In the genomic region with DNA sequence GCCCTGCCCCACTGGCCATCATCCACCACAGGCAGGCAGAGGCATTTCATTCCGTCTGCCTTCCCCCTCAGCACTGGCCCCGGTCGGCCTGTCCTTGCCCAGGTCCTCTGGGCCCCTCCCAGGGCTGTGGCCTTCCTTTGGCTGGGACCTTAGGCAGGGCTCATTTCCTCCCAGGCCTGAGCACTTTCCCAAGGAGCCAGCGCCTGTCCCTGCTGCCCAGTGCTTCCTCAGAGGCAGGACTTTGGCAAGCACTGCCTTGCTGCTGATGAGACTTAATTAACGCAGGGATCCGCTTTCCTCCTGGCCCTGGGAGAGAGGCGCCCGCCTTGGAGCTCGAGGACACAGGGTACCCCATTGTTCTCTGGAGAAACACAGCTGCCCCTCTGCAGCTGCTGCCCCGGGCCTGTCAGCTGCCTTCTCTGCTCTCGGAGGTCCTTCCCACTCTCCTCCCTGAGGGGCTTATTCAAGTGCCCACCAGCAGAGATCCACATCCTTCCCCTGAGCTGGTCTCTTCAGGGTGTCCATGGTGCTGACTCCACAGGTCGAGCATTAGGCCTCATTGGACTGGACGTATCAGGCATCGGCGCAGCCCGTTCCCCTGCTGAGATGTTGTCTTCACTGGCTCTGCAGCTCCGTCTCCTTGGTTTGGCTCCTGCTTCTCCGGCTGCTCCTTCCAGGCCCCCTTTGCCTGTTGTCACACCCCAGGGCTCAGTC, we compare ENCODE assay signal across 1 cellular context.
TF ChIP-seq lines count a peak whose summit lies in the region.

No MANE protein-coding gene starts in this region.

TF ChIP-seq in IMR-90, 13 proteins besides CTCF, POLR2A, EP300 and RAD21:
- TF ChIP-seq FOS (IDR thresholded peaks at IDR 0.05; ENCODE audit: low read depth, low read length) (no peak), MXI1 (IDR thresholded peaks at IDR 0.05; ENCODE audit: borderline replicate concordance, low read depth, low read length) (no peak), NFE2L2 (IDR thresholded peaks at IDR 0.05; ENCODE audit: low read depth, low read length) (no peak), RCOR1 (IDR thresholded peaks at IDR 0.05; ENCODE audit: insufficient replicate concordance, low read length) (no peak), MAFK (IDR thresholded peaks at IDR 0.05; ENCODE audit: low read depth, low read length) (no peak), SMC3 (IDR thresholded peaks at IDR 0.05; ENCODE audit: low read depth, low read length) (no peak), RFX5 (IDR thresholded peaks at IDR 0.05; ENCODE audit: low read depth, low read length) (no peak), CHD1 (IDR thresholded peaks at IDR 0.05; ENCODE audit: low read depth, low read length) (no peak), CEBPB (IDR thresholded peaks at IDR 0.05; ENCODE audit: low read depth, low read length) (no peak), MAZ (IDR thresholded peaks at IDR 0.05; ENCODE audit: borderline replicate concordance, low read depth, low read length) (no peak), BHLHE40 (IDR thresholded peaks at IDR 0.05; ENCODE audit: low read depth, low read length) (no peak)
- TF ChIP-seq, protein P1, sequence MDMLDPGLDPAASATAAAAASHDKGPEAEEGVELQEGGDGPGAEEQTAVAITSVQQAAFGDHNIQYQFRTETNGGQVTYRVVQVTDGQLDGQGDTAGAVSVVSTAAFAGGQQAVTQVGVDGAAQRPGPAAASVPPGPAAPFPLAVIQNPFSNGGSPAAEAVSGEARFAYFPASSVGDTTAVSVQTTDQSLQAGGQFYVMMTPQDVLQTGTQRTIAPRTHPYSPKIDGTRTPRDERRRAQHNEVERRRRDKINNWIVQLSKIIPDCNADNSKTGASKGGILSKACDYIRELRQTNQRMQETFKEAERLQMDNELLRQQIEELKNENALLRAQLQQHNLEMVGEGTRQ (IDR thresholded peaks at IDR 0.05; ENCODE audit: low read depth, low read length): no peak
- TF ChIP-seq, protein P2, sequence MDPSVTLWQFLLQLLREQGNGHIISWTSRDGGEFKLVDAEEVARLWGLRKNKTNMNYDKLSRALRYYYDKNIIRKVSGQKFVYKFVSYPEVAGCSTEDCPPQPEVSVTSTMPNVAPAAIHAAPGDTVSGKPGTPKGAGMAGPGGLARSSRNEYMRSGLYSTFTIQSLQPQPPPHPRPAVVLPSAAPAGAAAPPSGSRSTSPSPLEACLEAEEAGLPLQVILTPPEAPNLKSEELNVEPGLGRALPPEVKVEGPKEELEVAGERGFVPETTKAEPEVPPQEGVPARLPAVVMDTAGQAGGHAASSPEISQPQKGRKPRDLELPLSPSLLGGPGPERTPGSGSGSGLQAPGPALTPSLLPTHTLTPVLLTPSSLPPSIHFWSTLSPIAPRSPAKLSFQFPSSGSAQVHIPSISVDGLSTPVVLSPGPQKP (IDR thresholded peaks at IDR 0.05; ENCODE audit: borderline replicate concordance, low read depth, low read length): no peak
